In genomic region chr19:18593367-18594095, GRCh38 we compare ENCODE assay signal across 8 cellular contexts. TPM values are rescaled to one million over a fixed set of nuclear protein-coding genes. Genes with fewer than 3 reads are reported as not detected.
DNase-seq lines count a peak whose midpoint lies in the region; ATAC-seq, FAIRE-seq and TF ChIP-seq lines count a peak whose summit lies in the region.

No MANE protein-coding gene starts in this region.

- CTCF ChIA-PET in A549 (lab: Yijun Ruan, JAX): interaction anchor here (0.6 to 5.2 kb wide), 37 partner anchors 8 to 274 kb away, joined by 3 to 46 read pairs (median 4); partner anchors contain the start of genes CRLF1, TMEM59L, UBA52 and UPF1

- peaks cover 28% of the 10 kb centered on the region for H3K36me3 Mint-ChIP-seq in activated T-helper 2 cell treated with anti-CD3 and anti-CD28 coated beads, Interferon-gamma antibody, Interleukin-2, Interleukin-4, amounts not matched to agents 10 μg/mL and 5 μg/mL and 100 μg/mL, durations not matched to agents 14 hours and 24 hours and 36 hours (ENCODE audit: low read depth)
- H3K36me3 Mint-ChIP-seq in chondrocyte (ENCODE audit: low read depth): no peaks in the 10 kb centered on the region

- FAIRE-seq in A549 (lab: Jason Lieb, UNC): no peak

- peak overlapping the region; percentile 29; the same call in 1 of the 3 replicates for H3K4me3 ChIP-seq in A549
- peak overlapping the region; percentile 19 for H3K4me3 ChIP-seq in kidney epithelial cell (ENCODE audit: low read depth, low read length)

- intact Hi-C loops in activated T-helper 2 cell treated with anti-CD3 and anti-CD28 coated beads, Interferon-gamma antibody, Interleukin-2, Interleukin-4, amounts not matched to agents 10 μg/mL and 5 μg/mL and 100 μg/mL, durations not matched to agents 14 hours and 24 hours and 36 hours (cut with micrococcal nuclease): loop anchor here (5.0 kb wide), 1 partner anchor 254 kb away; no protein-coding TSS in a partner anchor

- TF ChIP-seq RAD21 in A549 (conservative IDR thresholded peaks at IDR 0.05 in 1 of 2, IDR thresholded peaks at IDR 0.05 in 1 of 2): no peak

- in situ Hi-C loops in G401 (cut with HindIII; ENCODE audit: low sequenced_read_pairs): no loop called here

- 62% methylated on average over 15 of the region's 25 CpGs for WGBS in A549 (ENCODE audit: missing lambda C conversion rate)

- peak overlapping the region; percentile 9 for H3K4me3 Mint-ChIP-seq in activated T-helper 2 cell treated with anti-CD3 and anti-CD28 coated beads, Interferon-gamma antibody, Interleukin-2, Interleukin-4, amounts not matched to agents 10 μg/mL and 5 μg/mL and 100 μg/mL, durations not matched to agents 14 hours and 24 hours and 36 hours (ENCODE audit: low read depth)
- H3K4me3 Mint-ChIP-seq in chondrocyte (ENCODE audit: unreplicated experiment): no peak overlapping the region

- H3K27ac Mint-ChIP-seq in activated T-helper 2 cell treated with anti-CD3 and anti-CD28 coated beads, Interferon-gamma antibody, Interleukin-2, Interleukin-4, amounts not matched to agents 10 μg/mL and 5 μg/mL and 100 μg/mL, durations not matched to agents 14 hours and 24 hours and 36 hours: no peak overlapping the region
- no peak overlapping the region for H3K27ac Mint-ChIP-seq in chondrocyte (ENCODE audit: unreplicated experiment)

- DNase-seq in A549 (ENCODE audit: low read depth in 1 of 2, low spot score in 1 of 2) (no peak), G401 (ENCODE audit: low spot score) (peak; percentile 41), kidney epithelial cell (ENCODE audit: low read depth) (no peak), NCI-H69 (lab: John Stamatoyannopoulos, UW) (no peak), chondrocyte (ENCODE audit: low spot score) (no peak)
- DNase-seq in activated T-helper 2 cell treated with anti-CD3 and anti-CD28 coated beads, Interferon-gamma antibody, Interleukin-2, Interleukin-4, amounts not matched to agents 10 μg/mL and 5 μg/mL and 100 μg/mL, durations not matched to agents 14 hours and 24 hours and 36 hours (ENCODE audit: low spot score): no peak
- DNase-seq in activated CD4-positive, CD25-positive, alpha-beta regulatory T cell (lab: John Stamatoyannopoulos, UW): no peak

- TF ChIP-seq POLR2A in A549 (IDR thresholded peaks at IDR 0.05; ENCODE audit: low read length): no peak

- no peak for TF ChIP-seq CTCF in A549 (IDR thresholded peaks at IDR 0.05)
- no peak for TF ChIP-seq CTCF in kidney epithelial cell (IDR thresholded peaks at IDR 0.05; ENCODE audit: insufficient read depth, low read length, poor library complexity, severe bottlenecking)
- TF ChIP-seq CTCF in chondrocyte (IDR thresholded peaks at IDR 0.05): no peak

- no peaks in the 10 kb centered on the region for H3K9me3 Mint-ChIP-seq in activated T-helper 2 cell treated with anti-CD3 and anti-CD28 coated beads, Interferon-gamma antibody, Interleukin-2, Interleukin-4, amounts not matched to agents 10 μg/mL and 5 μg/mL and 100 μg/mL, durations not matched to agents 14 hours and 24 hours and 36 hours
- no peaks in the 10 kb centered on the region for H3K9me3 Mint-ChIP-seq in chondrocyte (ENCODE audit: low read depth)

- peaks cover 21% of the 10 kb centered on the region for H3K27me3 ChIP-seq in kidney epithelial cell (ENCODE audit: control insufficient read depth, insufficient read depth, low read length)

- peaks cover 9% of the 10 kb centered on the region; the same call in 1 of the 3 replicates for H3K4me1 ChIP-seq in A549

- H3K4me1 Mint-ChIP-seq in activated T-helper 2 cell treated with anti-CD3 and anti-CD28 coated beads, Interferon-gamma antibody, Interleukin-2, Interleukin-4, amounts not matched to agents 10 μg/mL and 5 μg/mL and 100 μg/mL, durations not matched to agents 14 hours and 24 hours and 36 hours (ENCODE audit: low read depth): peaks cover 17% of the 10 kb centered on the region
- peaks cover 14% of the 10 kb centered on the region for H3K4me1 Mint-ChIP-seq in chondrocyte (ENCODE audit: low read depth)

- POLR2A ChIA-PET in A549 (lab: Yijun Ruan, JAX): interaction anchor here (0.6 kb wide), 1 partner anchor 254 kb away, joined by 3 read pairs; no protein-coding TSS in a partner anchor

- no peak for ATAC-seq in A549
- ATAC-seq in HG03095 (IDR thresholded peaks at IDR 0.05; ENCODE audit: unreplicated experiment): no peak

- H3K27me3 Mint-ChIP-seq in activated T-helper 2 cell treated with anti-CD3 and anti-CD28 coated beads, Interferon-gamma antibody, Interleukin-2, Interleukin-4, amounts not matched to agents 10 μg/mL and 5 μg/mL and 100 μg/mL, durations not matched to agents 14 hours and 24 hours and 36 hours (ENCODE audit: low read depth): peaks cover 14% of the 10 kb centered on the region
- no peaks in the 10 kb centered on the region for H3K27me3 Mint-ChIP-seq in chondrocyte (ENCODE audit: low read depth)

- no peaks in the 10 kb centered on the region for H3K36me3 ChIP-seq in kidney epithelial cell (ENCODE audit: control insufficient read depth, insufficient read depth, low read length)

- H3K27ac ChIP-seq in A549: peak overlapping the region; percentile 66 to 84; a peak in 5 of 6 replicates

- H3K9me3 ChIP-seq in A549: no peaks in the 10 kb centered on the region

- TF ChIP-seq EP300 in A549 (IDR thresholded peaks at IDR 0.05): no peak

- peak overlapping the region; percentile 82 for H3K4me2 ChIP-seq in A549

RNA-seq across cellular contexts. Expression of gene REX1BD, which starts 4.9 kb away (rescaled TPM):
- polyA plus RNA-seq in A549 (2011; rRNA removed) (13.3 and 23.1 TPM in 2 replicates), A549 (2017; fragmentation: RNase III; extraction: RNeasy Plus Mini Kit Qiagen cat#74134 plus additional on column Dnase treatment) (47.3 to 50.3 TPM (median 47.7 TPM) in 3 replicates)
- polyA plus RNA-seq in A549 (2012; cell fraction: cytosol; rRNA removed): 91.8 and 94.7 TPM in 2 replicates
- polyA plus RNA-seq in A549 (2012; cell fraction: nucleus; rRNA removed): 175 and 211 TPM in 2 replicates
- polyA minus RNA-seq in A549 (2011; rRNA and poly(A)+ RNA removed): 3.1 and 4.9 TPM in 2 replicates
- 50.0 and 100 TPM in 2 replicates for total RNA-seq in G401 (2014; rRNA removed; shearing (Covaris generic))
- 122 and 132 TPM in 2 replicates for total RNA-seq in activated T-helper 2 cell treated with anti-CD3 and anti-CD28 coated beads, Interferon-gamma antibody, Interleukin-2, Interleukin-4, amounts not matched to agents 10 μg/mL and 5 μg/mL and 100 μg/mL, durations not matched to agents 14 hours and 24 hours and 36 hours
- total RNA-seq in kidney epithelial cell (119 and 136 TPM in 2 replicates), chondrocyte (46.9 to 89.0 TPM (median 54.1 TPM) in 3 replicates)

RNA-seq across cellular contexts. Expression of gene CRLF1, which starts 13.1 kb away (rescaled TPM):
- polyA plus RNA-seq in A549 (2011; rRNA removed): 0.37 and 1.3 TPM in 2 replicates
- 1.3 and 2.0 TPM in 2 replicates for polyA plus RNA-seq in A549 (2012; cell fraction: cytosol; rRNA removed)
- 2.2 and 3.5 TPM in 2 replicates for polyA plus RNA-seq in A549 (2012; cell fraction: nucleus; rRNA removed)
- polyA plus RNA-seq in A549 (2017; fragmentation: RNase III; extraction: RNeasy Plus Mini Kit Qiagen cat#74134 plus additional on column Dnase treatment): 1.6 to 2.7 TPM (median 2.5 TPM) in 3 replicates
- polyA minus RNA-seq in A549 (2011; rRNA and poly(A)+ RNA removed): 0.45 and 1.2 TPM in 2 replicates
- 148 and 169 TPM in 2 replicates for total RNA-seq in G401 (2014; rRNA removed; shearing (Covaris generic))
- not detected in 2 replicates for total RNA-seq in activated T-helper 2 cell treated with anti-CD3 and anti-CD28 coated beads, Interferon-gamma antibody, Interleukin-2, Interleukin-4, amounts not matched to agents 10 μg/mL and 5 μg/mL and 100 μg/mL, durations not matched to agents 14 hours and 24 hours and 36 hours
- 16.5 and 30.1 TPM in 2 replicates for total RNA-seq in kidney epithelial cell
- total RNA-seq in chondrocyte: 13.2 to 21.9 TPM (median 15.3 TPM) in 3 replicates

RNA-seq across cellular contexts. Expression of gene TMEM59L, which starts 19.1 kb away (rescaled TPM):
- polyA plus RNA-seq in A549 (2011; rRNA removed): 0.94 and 2.0 TPM in 2 replicates
- 0.75 and 1.5 TPM in 2 replicates for polyA plus RNA-seq in A549 (2012; cell fraction: cytosol; rRNA removed)
- polyA plus RNA-seq in A549 (2012; cell fraction: nucleus; rRNA removed): 7.4 and 7.8 TPM in 2 replicates
- polyA plus RNA-seq in A549 (2017; fragmentation: RNase III; extraction: RNeasy Plus Mini Kit Qiagen cat#74134 plus additional on column Dnase treatment): 2.8 to 5.0 TPM (median 4.6 TPM) in 3 replicates
- polyA minus RNA-seq in A549 (2011; rRNA and poly(A)+ RNA removed): 0.54 and 0.62 TPM in 2 replicates
- 2.5 and 4.1 TPM in 2 replicates for total RNA-seq in G401 (2014; rRNA removed; shearing (Covaris generic))
- total RNA-seq in activated T-helper 2 cell treated with anti-CD3 and anti-CD28 coated beads, Interferon-gamma antibody, Interleukin-2, Interleukin-4, amounts not matched to agents 10 μg/mL and 5 μg/mL and 100 μg/mL, durations not matched to agents 14 hours and 24 hours and 36 hours: not detected in 2 replicates
- 3.8 and 6.5 TPM in 2 replicates for total RNA-seq in kidney epithelial cell
- total RNA-seq in chondrocyte: 4.4 to 4.8 TPM (median 4.4 TPM) in 3 replicates

RNA-seq across cellular contexts. Expression of gene UBA52, which starts 21.9 kb away (rescaled TPM):
- polyA plus RNA-seq in A549 (2011; rRNA removed) (888 and 1,266 TPM in 2 replicates), A549 (2017; fragmentation: RNase III; extraction: RNeasy Plus Mini Kit Qiagen cat#74134 plus additional on column Dnase treatment) (942 to 959 TPM (median 947 TPM) in 3 replicates)
- 1,951 and 2,211 TPM in 2 replicates for polyA plus RNA-seq in A549 (2012; cell fraction: cytosol; rRNA removed)
- polyA plus RNA-seq in A549 (2012; cell fraction: nucleus; rRNA removed): 1,028 and 1,517 TPM in 2 replicates
- 851 and 1,238 TPM in 2 replicates for polyA minus RNA-seq in A549 (2011; rRNA and poly(A)+ RNA removed)
- 833 and 855 TPM in 2 replicates for total RNA-seq in G401 (2014; rRNA removed; shearing (Covaris generic))
- 1,564 and 1,579 TPM in 2 replicates for total RNA-seq in activated T-helper 2 cell treated with anti-CD3 and anti-CD28 coated beads, Interferon-gamma antibody, Interleukin-2, Interleukin-4, amounts not matched to agents 10 μg/mL and 5 μg/mL and 100 μg/mL, durations not matched to agents 14 hours and 24 hours and 36 hours
- total RNA-seq in kidney epithelial cell (859 and 990 TPM in 2 replicates), chondrocyte (712 to 830 TPM (median 749 TPM) in 3 replicates)

RNA-seq across cellular contexts. Expression of gene KXD1, which starts 35.9 kb away (rescaled TPM):
- polyA plus RNA-seq in A549 (2011; rRNA removed) (62.8 and 73.6 TPM in 2 replicates), A549 (2017; fragmentation: RNase III; extraction: RNeasy Plus Mini Kit Qiagen cat#74134 plus additional on column Dnase treatment) (83.9 to 90.6 TPM (median 87.4 TPM) in 3 replicates)
- 155 and 165 TPM in 2 replicates for polyA plus RNA-seq in A549 (2012; cell fraction: cytosol; rRNA removed)
- polyA plus RNA-seq in A549 (2012; cell fraction: nucleus; rRNA removed): 91.2 and 96.6 TPM in 2 replicates
- polyA minus RNA-seq in A549 (2011; rRNA and poly(A)+ RNA removed): 106 and 130 TPM in 2 replicates
- total RNA-seq in G401 (2014; rRNA removed; shearing (Covaris generic)): 84.9 and 95.9 TPM in 2 replicates
- 132 and 141 TPM in 2 replicates for total RNA-seq in activated T-helper 2 cell treated with anti-CD3 and anti-CD28 coated beads, Interferon-gamma antibody, Interleukin-2, Interleukin-4, amounts not matched to agents 10 μg/mL and 5 μg/mL and 100 μg/mL, durations not matched to agents 14 hours and 24 hours and 36 hours
- total RNA-seq in kidney epithelial cell (121 and 172 TPM in 2 replicates), chondrocyte (63.4 to 69.8 TPM (median 65.4 TPM) in 3 replicates)

Comparison
In these comparisons a context has a peak if more than half of its experiments do, and no peak if none do; other contexts are left out.
1. RNA of gene CRLF1, which starts 13.1 kb away (total RNA-seq): 148 to 169 TPM in G401, 16.5 to 30.1 TPM in kidney epithelial cell and 13.2 to 21.9 TPM in chondrocyte; not detected in activated T-helper 2 cell treated with anti-CD3 and anti-CD28 coated beads, Interferon-gamma antibody, Interleukin-2, Interleukin-4, amounts not matched to agents 10 μg/mL and 5 μg/mL and 100 μg/mL, durations not matched to agents 14 hours and 24 hours and 36 hours; every median in the first group is over 10 times any median in the second.